14 cellular contexts compared by ENCODE assay signal in genomic region chr4:2347190-2347589, GRCh38.
A peak's percentile ranks its signal among the peaks of the same experiment; 100 is the strongest.
DNase-seq lines count a peak whose midpoint lies in the region; ATAC-seq and TF ChIP-seq lines count a peak whose summit lies in the region.
"Had no signal": no experiment of that assay in that cellular context is flagged by ENCODE, and none has a peak within 500 bp of the region (broad histone marks: within the 10 kb centered on the region; RNA-seq: fewer than 3 reads in every experiment).

No MANE protein-coding gene starts in this region.

- no peak overlapping the region for H3K4me3 Mint-ChIP-seq in activated naive CD4-positive, alpha-beta T cell treated with anti-CD3 and anti-CD28 coated beads, Interleukin-2, amount 50 U/mL, for 24 hours
- H3K4me3 Mint-ChIP-seq in T-helper 17 cell = no peak overlapping the region
- H3K4me3 Mint-ChIP-seq: HFFc6 had no signal

- no peak for ATAC-seq in T-helper 17 cell

- H3K27me3 Mint-ChIP-seq in activated naive CD4-positive, alpha-beta T cell treated with anti-CD3 and anti-CD28 coated beads, Interleukin-2, amount 50 U/mL, for 24 hours = no peaks in the 10 kb centered on the region
- no peaks in the 10 kb centered on the region for H3K27me3 Mint-ChIP-seq in T-helper 17 cell

- peak overlapping the region; percentile 43 for H3K27ac Mint-ChIP-seq in activated naive CD4-positive, alpha-beta T cell treated with anti-CD3 and anti-CD28 coated beads, Interleukin-2, amount 50 U/mL, for 24 hours
- H3K27ac Mint-ChIP-seq in T-helper 17 cell = peak overlapping the region; percentile 53
- H3K27ac Mint-ChIP-seq: HFFc6 had no signal

- no peak for TF ChIP-seq CTCF in fibroblast of villous mesenchyme (IDR thresholded peaks at IDR 0.05; ENCODE audit: insufficient read depth, low read depth, low read length)

- no peaks in the 10 kb centered on the region for H3K9me3 ChIP-seq in T-helper 17 cell (ENCODE audit: control insufficient read depth, low read length, poor library complexity, severe bottlenecking)
- H3K9me3 ChIP-seq: HAP-1 had no signal

- DNase-seq in activated naive CD4-positive, alpha-beta T cell treated with Interleukin-2 at 50 U/mL for 16 hours = no peak
- DNase-seq in T-helper 17 cell (no peak), fibroblast of villous mesenchyme (ENCODE audit: low read depth) (peak; percentile 52), GF-D8 (lab: John Stamatoyannopoulos, UW) (no peak), T-helper 9 cell (no peak), NCI-H187 (lab: John Stamatoyannopoulos, UW) (no peak), NCI-H2081 (lab: John Stamatoyannopoulos, UW) (no peak)
- DNase-seq: AML-193, DMS53, GM23248, HFFc6 had no signal

- H3K4me1 Mint-ChIP-seq in activated naive CD4-positive, alpha-beta T cell treated with anti-CD3 and anti-CD28 coated beads, Interleukin-2, amount 50 U/mL, for 24 hours = peaks cover 15% of the 10 kb centered on the region
- peaks cover 17% of the 10 kb centered on the region for H3K4me1 Mint-ChIP-seq in T-helper 17 cell

- H3K9me3 Mint-ChIP-seq in activated naive CD4-positive, alpha-beta T cell treated with anti-CD3 and anti-CD28 coated beads, Interleukin-2, amount 50 U/mL, for 24 hours = no peaks in the 10 kb centered on the region
- H3K9me3 Mint-ChIP-seq: HFFc6 had no signal

- peaks cover 17% of the 10 kb centered on the region for H3K36me3 Mint-ChIP-seq in activated naive CD4-positive, alpha-beta T cell treated with anti-CD3 and anti-CD28 coated beads, Interleukin-2, amount 50 U/mL, for 24 hours
- H3K36me3 Mint-ChIP-seq in T-helper 17 cell (ENCODE audit: low read depth) = no peaks in the 10 kb centered on the region

- no peak overlapping the region for H3K4me3 ChIP-seq in fibroblast of villous mesenchyme (ENCODE audit: low read depth, low read length)
- H3K4me3 ChIP-seq: BLaER1, GM23248, HAP-1 had no signal
